ENCODE assay signal across 16 cellular contexts in the genomic region with DNA sequence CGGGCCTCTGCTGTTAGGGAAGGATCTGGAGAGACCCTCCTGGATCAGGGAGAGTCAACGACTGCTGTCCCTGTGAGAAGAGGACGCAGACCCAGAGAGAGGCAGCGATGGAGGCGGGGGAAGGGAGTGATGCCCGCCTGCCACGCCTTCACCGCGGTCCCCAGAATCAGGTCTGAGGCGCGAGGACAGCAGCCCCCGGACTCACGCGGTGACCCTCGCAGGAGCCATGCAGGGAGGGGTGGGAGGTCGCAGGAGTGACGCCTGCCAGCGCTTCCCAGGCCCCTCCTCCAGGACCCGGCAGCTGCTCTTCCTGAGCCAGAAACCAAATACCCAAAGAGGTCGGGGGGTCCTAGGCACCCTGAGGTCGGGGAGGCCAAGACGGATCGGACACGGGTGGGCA. TPM values are rescaled to one million over a fixed set of nuclear protein-coding genes. Genes with fewer than 3 reads are reported as not detected.
A peak's percentile ranks its signal among the peaks of the same experiment; 100 is the strongest.
DNase-seq lines count a peak whose midpoint lies in the region; ATAC-seq lines count a peak whose summit lies in the region.
"Had no signal": no experiment of that assay in that cellular context is flagged by ENCODE, and none has a peak within 500 bp of the region (broad histone marks: within the 10 kb centered on the region; RNA-seq: fewer than 3 reads in every experiment).

No MANE protein-coding gene starts in this region.

- peak overlapping the region; percentile 31 for H3K27ac Mint-ChIP-seq in activated naive CD4-positive, alpha-beta T cell treated with anti-CD3 and anti-CD28 coated beads, Interleukin-2, amount 10 ng/mL, durations not matched to agents 7 days and 5 days
- peak overlapping the region; percentile 91 for H3K27ac Mint-ChIP-seq in activated CD4-positive, alpha-beta memory T cell treated with anti-CD3 and anti-CD28 coated beads, Interleukin-2, amount 10 ng/mL, durations not matched to agents 7 days and 5 days
- peak overlapping the region; percentile 46 to 85 for H3K27ac Mint-ChIP-seq in natural killer cell treated with Interleukin-12 subunit alpha and Interleukin-12 subunit beta and Interleukin-15 and Interleukin-18, amount 100 ng/mL, for 72 hours

- peaks cover 13% of the 10 kb centered on the region for H3K4me1 Mint-ChIP-seq in activated naive CD4-positive, alpha-beta T cell treated with anti-CD3 and anti-CD28 coated beads, Interleukin-2, amount 10 ng/mL, durations not matched to agents 7 days and 5 days
- H3K4me1 Mint-ChIP-seq in activated CD4-positive, alpha-beta memory T cell treated with anti-CD3 and anti-CD28 coated beads, Interleukin-2, amount 10 ng/mL, durations not matched to agents 7 days and 5 days, result peaks cover 56% of the 10 kb centered on the region
- H3K4me1 Mint-ChIP-seq in natural killer cell treated with Interleukin-12 subunit alpha and Interleukin-12 subunit beta and Interleukin-15 and Interleukin-18, amount 100 ng/mL, for 72 hours (ENCODE audit: low read depth in 2 of 2), result peaks cover 31 to 44% of the 10 kb centered on the region in 2 donors

- H3K27me3 Mint-ChIP-seq in activated naive CD4-positive, alpha-beta T cell treated with anti-CD3 and anti-CD28 coated beads, Interleukin-2, amount 10 ng/mL, durations not matched to agents 7 days and 5 days, result no peaks in the 10 kb centered on the region
- no peaks in the 10 kb centered on the region for H3K27me3 Mint-ChIP-seq in activated CD4-positive, alpha-beta memory T cell treated with anti-CD3 and anti-CD28 coated beads, Interleukin-2, amount 10 ng/mL, durations not matched to agents 7 days and 5 days
- H3K27me3 Mint-ChIP-seq in natural killer cell treated with Interleukin-12 subunit alpha and Interleukin-12 subunit beta and Interleukin-15 and Interleukin-18, amount 100 ng/mL, for 72 hours, result no peaks in the 10 kb centered on the region

- CTCF ChIA-PET in activated naive CD4-positive, alpha-beta T cell treated with anti-CD3 and anti-CD28 coated beads, Interleukin-2, amount 10 ng/mL, durations not matched to agents 7 days and 5 days (lab: Charles Lee), result no interaction called here
- CTCF ChIA-PET in activated CD4-positive, alpha-beta memory T cell treated with anti-CD3 and anti-CD28 coated beads, Interleukin-2, amount 10 ng/mL, durations not matched to agents 7 days and 5 days (lab: Charles Lee), result interaction anchor here (1.0 to 1.3 kb wide), 2 partner anchors 9 to 11 kb away, joined by 3 read pairs; no protein-coding TSS in a partner anchor

- no peak overlapping the region for H3K4me3 Mint-ChIP-seq in activated naive CD4-positive, alpha-beta T cell treated with anti-CD3 and anti-CD28 coated beads, Interleukin-2, amount 10 ng/mL, durations not matched to agents 7 days and 5 days
- H3K4me3 Mint-ChIP-seq in activated CD4-positive, alpha-beta memory T cell treated with anti-CD3 and anti-CD28 coated beads, Interleukin-2, amount 10 ng/mL, durations not matched to agents 7 days and 5 days, result no peak overlapping the region
- no peak overlapping the region for H3K4me3 Mint-ChIP-seq in natural killer cell treated with Interleukin-12 subunit alpha and Interleukin-12 subunit beta and Interleukin-15 and Interleukin-18, amount 100 ng/mL, for 72 hours

- ATAC-seq in natural killer cell treated with Interleukin-12 subunit alpha and Interleukin-12 subunit beta and Interleukin-15 and Interleukin-18, amount 100 ng/mL, for 72 hours, result no peak
- ATAC-seq in HG03175 (IDR thresholded peaks at IDR 0.05; ENCODE audit: unreplicated experiment), result no peak
- no peak for ATAC-seq in HG02870 (IDR thresholded peaks at IDR 0.05; ENCODE audit: unreplicated experiment)

- H3K36me3 Mint-ChIP-seq in activated naive CD4-positive, alpha-beta T cell treated with anti-CD3 and anti-CD28 coated beads, Interleukin-2, amount 10 ng/mL, durations not matched to agents 7 days and 5 days, result peaks cover 48% of the 10 kb centered on the region
- H3K36me3 Mint-ChIP-seq in activated CD4-positive, alpha-beta memory T cell treated with anti-CD3 and anti-CD28 coated beads, Interleukin-2, amount 10 ng/mL, durations not matched to agents 7 days and 5 days (ENCODE audit: low read depth), result peaks cover 84% of the 10 kb centered on the region
- H3K36me3 Mint-ChIP-seq in natural killer cell treated with Interleukin-12 subunit alpha and Interleukin-12 subunit beta and Interleukin-15 and Interleukin-18, amount 100 ng/mL, for 72 hours, result peaks cover 12% of the 10 kb centered on the region

- H3K9me3 Mint-ChIP-seq in activated naive CD4-positive, alpha-beta T cell treated with anti-CD3 and anti-CD28 coated beads, Interleukin-2, amount 10 ng/mL, durations not matched to agents 7 days and 5 days, result no peaks in the 10 kb centered on the region
- H3K9me3 Mint-ChIP-seq in activated CD4-positive, alpha-beta memory T cell treated with anti-CD3 and anti-CD28 coated beads, Interleukin-2, amount 10 ng/mL, durations not matched to agents 7 days and 5 days, result peaks cover 5% of the 10 kb centered on the region
- no peaks in the 10 kb centered on the region for H3K9me3 Mint-ChIP-seq in natural killer cell treated with Interleukin-12 subunit alpha and Interleukin-12 subunit beta and Interleukin-15 and Interleukin-18, amount 100 ng/mL, for 72 hours

- POLR2A ChIA-PET in activated CD4-positive, alpha-beta memory T cell treated with anti-CD3 and anti-CD28 coated beads, Interleukin-2, amount 10 ng/mL, durations not matched to agents 7 days and 5 days (lab: Charles Lee), result interaction anchor here (3.1 to 6.0 kb wide), 2 partner anchors 11 to 14 kb away, joined by 10 to 65 read pairs; partner anchors contain the start of gene TNFRSF18

- no peak for DNase-seq in activated naive CD4-positive, alpha-beta T cell treated with anti-CD3 and anti-CD28 coated beads, Interleukin-2, amount 10 ng/mL, durations not matched to agents 7 days and 5 days
- DNase-seq in activated naive CD4-positive, alpha-beta T cell treated with Interleukin-2 at 50 U/mL for 16 hours, result no peak
- no peak for DNase-seq in activated CD4-positive, alpha-beta memory T cell treated with anti-CD3 and anti-CD28 coated beads, Interleukin-2, amount 10 ng/mL, durations not matched to agents 7 days and 5 days
- DNase-seq in natural killer cell treated with Interleukin-12 subunit alpha and Interleukin-12 subunit beta and Interleukin-15 and Interleukin-18, amount 100 ng/mL, for 72 hours (ENCODE audit: low spot score), result no peak
- DNase-seq: Caco-2, EL, GOT3, NCI-H1092, NCI-H146, NCI-H2081, NCI-H510A treated with DMSO at 0.1 percent for 48 hours, NCI-H82 had no signal

RNA-seq across cellular contexts. Expression of gene TNFRSF4, which starts 6.2 kb away (rescaled TPM):
- 100 to 1,000 TPM; 237 to 243 TPM for total RNA-seq in activated CD4-positive, alpha-beta memory T cell treated with anti-CD3 and anti-CD28 coated beads, Interleukin-2, amount 10 ng/mL, durations not matched to agents 7 days and 5 days
- total RNA-seq in natural killer cell treated with Interleukin-12 subunit alpha and Interleukin-12 subunit beta and Interleukin-15 and Interleukin-18, amount 100 ng/mL, for 72 hours, result 100 to 1,000 TPM in 1 of 2 donors, 10 to 100 TPM in 1; 56.8 to 305 TPM
- total RNA-seq: Caco-2, M059J, SK-MEL-5 had no signal

RNA-seq across cellular contexts. Expression of gene SDF4, which starts 11.6 kb away (rescaled TPM):
- 100 to 1,000 TPM; 181 TPM for total RNA-seq in activated CD4-positive, alpha-beta memory T cell treated with anti-CD3 and anti-CD28 coated beads, Interleukin-2, amount 10 ng/mL, durations not matched to agents 7 days and 5 days
- 100 to 1,000 TPM; 243 to 251 TPM for total RNA-seq in natural killer cell treated with Interleukin-12 subunit alpha and Interleukin-12 subunit beta and Interleukin-15 and Interleukin-18, amount 100 ng/mL, for 72 hours

RNA-seq across cellular contexts. Expression of gene B3GALT6, which starts 11.8 kb away (rescaled TPM):
- 10 to 100 TPM; 13.3 to 14.4 TPM for total RNA-seq in activated CD4-positive, alpha-beta memory T cell treated with anti-CD3 and anti-CD28 coated beads, Interleukin-2, amount 10 ng/mL, durations not matched to agents 7 days and 5 days
- total RNA-seq in natural killer cell treated with Interleukin-12 subunit alpha and Interleukin-12 subunit beta and Interleukin-15 and Interleukin-18, amount 100 ng/mL, for 72 hours, result 10 to 100 TPM; 23.8 to 28.1 TPM

RNA-seq across cellular contexts. Expression of gene TNFRSF18, which starts 13.8 kb away (rescaled TPM):
- 100 to 1,000 TPM; 115 to 116 TPM for total RNA-seq in activated CD4-positive, alpha-beta memory T cell treated with anti-CD3 and anti-CD28 coated beads, Interleukin-2, amount 10 ng/mL, durations not matched to agents 7 days and 5 days
- total RNA-seq in natural killer cell treated with Interleukin-12 subunit alpha and Interleukin-12 subunit beta and Interleukin-15 and Interleukin-18, amount 100 ng/mL, for 72 hours, result 100 to 1,000 TPM; 295 to 591 TPM
- total RNA-seq: Caco-2, M059J, SK-MEL-5 had no signal

RNA-seq across cellular contexts. Expression of gene C1QTNF12, which starts 26.3 kb away (rescaled TPM):
- total RNA-seq in activated CD4-positive, alpha-beta memory T cell treated with anti-CD3 and anti-CD28 coated beads, Interleukin-2, amount 10 ng/mL, durations not matched to agents 7 days and 5 days, result 1 to 10 TPM; 2.0 to 4.2 TPM
- total RNA-seq in natural killer cell treated with Interleukin-12 subunit alpha and Interleukin-12 subunit beta and Interleukin-15 and Interleukin-18, amount 100 ng/mL, for 72 hours, result 1 to 10 TPM; 5.2 to 5.6 TPM
- total RNA-seq: M059J, SK-MEL-5 had no signal

Comparison
In these comparisons a context has a peak if more than half of its experiments do, and no peak if none do; other contexts are left out.
1. H3K27ac Mint-ChIP-seq: peak in every context shown above with its lines; median percentile 91 in activated CD4-positive, alpha-beta memory T cell treated with anti-CD3 and anti-CD28 coated beads, Interleukin-2, amount 10 ng/mL, durations not matched to agents 7 days and 5 days; 66 in natural killer cell treated with Interleukin-12 subunit alpha and Interleukin-12 subunit beta and Interleukin-15 and Interleukin-18, amount 100 ng/mL, for 72 hours; 31 in activated naive CD4-positive, alpha-beta T cell treated with anti-CD3 and anti-CD28 coated beads, Interleukin-2, amount 10 ng/mL, durations not matched to agents 7 days and 5 days.